In genomic region chr22:50252081-50253045, GRCh38 we compare ENCODE assay signal across 8 cellular contexts. TPM values are rescaled to one million over a fixed set of nuclear protein-coding genes. Genes with fewer than 3 reads are reported as not detected.
A peak's percentile ranks its signal among the peaks of the same experiment; 100 is the strongest.
DNase-seq lines count a peak whose midpoint lies in the region; ATAC-seq and TF ChIP-seq lines count a peak whose summit lies in the region.

No MANE protein-coding gene starts in this region.

- H3K27ac Mint-ChIP-seq in naive B cell = peak overlapping the region in 5 of 6 donors; percentile 13 to 83 (median 69)

- H3K36me3 Mint-ChIP-seq in naive B cell = no peaks in the 10 kb centered on the region

- peak overlapping the region; percentile 60 to 87 (median 76) for H3K4me3 Mint-ChIP-seq in naive B cell

- H3K27me3 Mint-ChIP-seq in naive B cell = no peaks in the 10 kb centered on the region

- peak; percentile 79 for TF ChIP-seq CTCF in epithelial cell of esophagus (IDR thresholded peaks at IDR 0.05; ENCODE audit: insufficient read depth, low read depth, low read length, missing control alignments)

- no peaks in the 10 kb centered on the region for H3K27me3 ChIP-seq in stomach smooth muscle (ENCODE audit: control insufficient read depth in 1 of 2, insufficient read depth in 2 of 2, low read length in 2 of 2)

- no peaks in the 10 kb centered on the region for H3K9me3 Mint-ChIP-seq in naive B cell

- peak overlapping the region in 1 of 2 donors; percentile 42 for H3K9ac ChIP-seq in stomach smooth muscle (ENCODE audit: low read length in 2 of 2)

- H3K4me3 ChIP-seq in epithelial cell of esophagus (ENCODE audit: low read length) (no peak overlapping the region), stomach smooth muscle (ENCODE audit: low read length in 2 of 2) (peak overlapping the region in 1 of 2 donors; percentile 8)

- H3K27ac ChIP-seq in stomach smooth muscle (ENCODE audit: low read length) = peak overlapping the region; percentile 74

- H3K36me3 ChIP-seq in stomach smooth muscle (ENCODE audit: control insufficient read depth in 2 of 2, insufficient read depth in 2 of 2, low read length in 2 of 2) = peaks cover 0 to 3% of the 10 kb centered on the region in 2 donors

- H3K4me1 ChIP-seq in stomach smooth muscle (ENCODE audit: control insufficient read depth, insufficient read depth, low read length) = peaks cover 25% of the 10 kb centered on the region

- ATAC-seq in naive B cell (ENCODE audit: low read depth in 2 of 2) (peak; percentile 77 to 79), HG02798 (IDR thresholded peaks at IDR 0.05; ENCODE audit: poor library complexity, unreplicated experiment) (no peak)

- DNase-seq in NCI-H146 (lab: John Stamatoyannopoulos, UW) (peak; percentile 13), NCI-H146 treated with DMSO at 0.1 percent for 48 hours (lab: John Stamatoyannopoulos, UW; ENCODE audit: unreplicated experiment) (no peak), NCI-H526 treated with DMSO at 0.1 percent for 48 hours (lab: John Stamatoyannopoulos, UW) (peak; percentile 30), epithelial cell of esophagus (ENCODE audit: low read depth) (peak; percentile 77), naive B cell (peak; percentile 70)
- peak; percentile 73 for DNase-seq in activated CD8-positive, alpha-beta memory T cell treated with anti-CD3 and anti-CD28 coated beads, Interleukin-2, amount 50 U/mL, for 4 hours

- peaks cover 7 to 11% (median 10%) of the 10 kb centered on the region in 3 donors for H3K4me1 Mint-ChIP-seq in naive B cell

- no peaks in the 10 kb centered on the region for H3K9me3 ChIP-seq in stomach smooth muscle (ENCODE audit: control insufficient read depth in 2 of 2, low read length in 2 of 2)

RNA-seq across cellular contexts. Expression of gene HDAC10, which starts 1.3 kb away (rescaled TPM):
- polyA plus RNA-seq in naive B cell (ENCODE audit: low read depth in 6 of 6) = 1 to 10 TPM; 4.6 to 8.2 (median 6.3) TPM

RNA-seq across cellular contexts. Expression of gene TUBGCP6, which starts 7.5 kb away (rescaled TPM):
- polyA plus RNA-seq in naive B cell (ENCODE audit: low read depth in 6 of 6) = 10 to 100 TPM; 11.6 to 23.2 (median 14.2) TPM

RNA-seq across cellular contexts. Expression of gene MAPK12, which starts 9.1 kb away (rescaled TPM):
- polyA plus RNA-seq in naive B cell (ENCODE audit: low read depth in 6 of 6) = under 1 TPM in 5 of 6 donors, not detected in 1; 0.04 to 0.19 (median 0.09) TPM

RNA-seq across cellular contexts. Expression of gene MAPK11, which starts 17.8 kb away (rescaled TPM):
- under 1 TPM in 3 of 6 donors, not detected in 3; 0.17 to 0.21 (median 0.19) TPM for polyA plus RNA-seq in naive B cell (ENCODE audit: low read depth in 6 of 6)

RNA-seq across cellular contexts. Expression of gene SELENOO, which starts 51.6 kb away (rescaled TPM):
- 1 to 10 TPM; 2.9 to 6.8 (median 5.2) TPM for polyA plus RNA-seq in naive B cell (ENCODE audit: low read depth in 6 of 6)
